21 cellular contexts compared by ENCODE assay signal in the genomic region with DNA sequence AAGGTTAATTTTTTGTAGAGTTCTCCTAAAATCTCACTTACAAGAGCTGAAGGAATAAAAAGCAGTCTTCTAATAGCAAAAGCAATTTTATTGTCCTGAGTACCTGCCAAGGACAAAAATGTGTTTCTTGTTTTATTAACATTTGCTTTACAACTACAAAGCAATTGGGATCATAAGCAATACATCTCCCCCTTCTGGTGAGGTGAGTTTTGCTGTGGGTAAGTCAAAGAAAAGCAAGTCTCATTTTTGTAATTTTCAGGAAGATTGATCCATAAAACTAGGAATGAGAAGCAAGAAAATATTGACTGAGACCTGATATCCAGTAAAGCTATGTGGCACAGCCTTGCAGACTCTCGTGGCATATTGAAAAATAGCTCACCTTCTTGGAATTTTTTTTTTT.
A peak's percentile ranks its signal among the peaks of the same experiment; 100 is the strongest.
DNase-seq lines count a peak whose midpoint lies in the region; ATAC-seq and TF ChIP-seq lines count a peak whose summit lies in the region.
"Had no signal": no experiment of that assay in that cellular context is flagged by ENCODE, and none has a peak within 500 bp of the region (broad histone marks: within the 10 kb centered on the region; RNA-seq: fewer than 3 reads in every experiment).

No MANE protein-coding gene starts in this region.

- TF ChIP-seq CTCF in KMS-11 (conservative IDR thresholded peaks at IDR 0.05; ENCODE audit: low read depth, low read length): 0 out of 2 replicates have a peak, but pooled peaks have one; percentile 26
- peak; percentile 28 for TF ChIP-seq CTCF in progenitor cell of endocrine pancreas (IDR thresholded peaks at IDR 0.05; ENCODE audit: unreplicated experiment)

- H4K20me1 ChIP-seq in KMS-11 (ENCODE audit: insufficient read depth): no peaks in the 10 kb centered on the region

- DNase-seq in NCI-H1694 treated with DMSO at 0.1 percent for 48 hours (lab: John Stamatoyannopoulos, UW) (peak; percentile 31), NCI-H1694 (lab: John Stamatoyannopoulos, UW) (no peak), RKO (ENCODE audit: low spot score) (peak; percentile 2), progenitor cell of endocrine pancreas (ENCODE audit: low spot score, unreplicated experiment) (no peak), NCI-H2227 (lab: John Stamatoyannopoulos, UW; ENCODE audit: unreplicated experiment) (no peak), sciatic nerve (ENCODE audit: low spot score) (no peak), SIG-M5 (lab: John Stamatoyannopoulos, UW) (no peak)
- DNase-seq: activated CD4-positive, alpha-beta T cell treated with anti-CD3 and anti-CD28 coated beads for 4 hours; activated naive CD4-positive, alpha-beta T cell treated with anti-CD3 and anti-CD28 coated beads for 36 hours; activated T-cell treated with anti-CD3 and anti-CD28 coated beads, Interleukin-2, amount 50 U/mL, for 48 hours; amniotic stem cell; glutamatergic neuron; naive B cell; NCI-H1417 treated with DMSO at 0.1 percent for 48 hours; retina; SHP77; stimulated activated CD4-positive, alpha-beta T cell treated with anti-CD3 and anti-CD28 coated beads, Interleukin-4, amount 100 ng/mL, for 4 hours; tibial artery had no signal

- H3K27me3 ChIP-seq in KMS-11 (ENCODE audit: insufficient read depth, low read depth): no peaks in the 10 kb centered on the region
- H3K27me3 ChIP-seq: tibial artery had no signal

- H3K27ac ChIP-seq in KMS-11: no peak overlapping the region
- H3K27ac ChIP-seq: tibial artery had no signal

- no peak overlapping the region for H3K27ac Mint-ChIP-seq in progenitor cell of endocrine pancreas
- H3K27ac Mint-ChIP-seq: activated naive CD4-positive, alpha-beta T cell treated with anti-CD3 and anti-CD28 coated beads for 36 hours; CD14-positive monocyte; naive B cell; stimulated activated naive CD8-positive, alpha-beta T cell treated with anti-CD3 and anti-CD28 coated beads, Interleukin-15, Interleukin-2, amounts not matched to agents 100 ng/mL and 50 ng/mL, for 24 hours had no signal

- H3K4me3 Mint-ChIP-seq in progenitor cell of endocrine pancreas (ENCODE audit: low read depth): no peak overlapping the region
- H3K4me3 Mint-ChIP-seq: activated naive CD4-positive, alpha-beta T cell treated with anti-CD3 and anti-CD28 coated beads for 36 hours; CD14-positive monocyte; naive B cell; stimulated activated naive CD8-positive, alpha-beta T cell treated with anti-CD3 and anti-CD28 coated beads, Interleukin-15, Interleukin-2, amounts not matched to agents 100 ng/mL and 50 ng/mL, for 24 hours had no signal

- no peak overlapping the region for H2AFZ ChIP-seq in KMS-11 (ENCODE audit: low read depth)

- H3K36me3 ChIP-seq in KMS-11 (ENCODE audit: insufficient read depth): no peaks in the 10 kb centered on the region
- H3K36me3 ChIP-seq: tibial artery had no signal

- no peaks in the 10 kb centered on the region for H3K79me2 ChIP-seq in KMS-11 (ENCODE audit: insufficient read depth, low read depth)

- H3K9ac ChIP-seq in KMS-11: no peak overlapping the region

- intact Hi-C loops in sciatic nerve (cut with DNase I): no loop called here

- no peaks in the 10 kb centered on the region for H3K36me3 Mint-ChIP-seq in progenitor cell of endocrine pancreas (ENCODE audit: insufficient read depth)
- H3K36me3 Mint-ChIP-seq: CD14-positive monocyte, naive B cell had no signal

- no peaks in the 10 kb centered on the region for H3K9me3 Mint-ChIP-seq in progenitor cell of endocrine pancreas (ENCODE audit: low read depth)
- H3K9me3 Mint-ChIP-seq: activated naive CD4-positive, alpha-beta T cell treated with anti-CD3 and anti-CD28 coated beads for 36 hours had no signal

- H3K4me1 Mint-ChIP-seq in progenitor cell of endocrine pancreas (ENCODE audit: low read depth): peaks cover 4% of the 10 kb centered on the region
- H3K4me1 Mint-ChIP-seq: CD14-positive monocyte, naive B cell had no signal

- H3K27me3 Mint-ChIP-seq in progenitor cell of endocrine pancreas: no peaks in the 10 kb centered on the region
- H3K27me3 Mint-ChIP-seq: naive B cell; stimulated activated naive CD8-positive, alpha-beta T cell treated with anti-CD3 and anti-CD28 coated beads, Interleukin-15, Interleukin-2, amounts not matched to agents 100 ng/mL and 50 ng/mL, for 24 hours had no signal

- no peak overlapping the region for H3K4me2 ChIP-seq in KMS-11

- H3K4me1 ChIP-seq in KMS-11 (ENCODE audit: low read depth, poor library complexity, severe bottlenecking): no peaks in the 10 kb centered on the region
- H3K4me1 ChIP-seq: tibial artery had no signal

- ATAC-seq in sciatic nerve: no peak

- no peak overlapping the region for H3K4me3 ChIP-seq in KMS-11 (IDR thresholded peaks at IDR 0.05; ENCODE audit: insufficient read depth, low read depth, low read length)
- H3K4me3 ChIP-seq: tibial artery had no signal

Comparison
In these comparisons a context has a peak if more than half of its experiments do, and no peak if none do; other contexts are left out.
1. DNase-seq: peak in NCI-H1694 treated with DMSO at 0.1 percent for 48 hours (single experiment) and RKO (single experiment); none in NCI-H1694 (single experiment), progenitor cell of endocrine pancreas (single experiment), NCI-H2227 (single experiment), sciatic nerve (single experiment) and SIG-M5 (single experiment).